ENCODE assay signal across 1 cellular context in genomic region chr20:36050436-36051317, GRCh38.
A peak's percentile ranks its signal among the peaks of the same experiment; 100 is the strongest.
TF ChIP-seq lines count a peak whose summit lies in the region.

No MANE protein-coding gene starts in this region.

TF ChIP-seq in K562, 482 proteins besides CTCF, POLR2A, EP300 and RAD21 (continued from another document and continues in another):
- TF ChIP-seq ATF6 (CRISPR knock-in tag; IDR thresholded peaks at IDR 0.05) (no peak; the same call in 1 of the 2 replicates), FOXA3 (CRISPR knock-in tag; conservative IDR thresholded peaks at IDR 0.05 in 1 of 2, IDR thresholded peaks at IDR 0.05 in 1 of 2) (0 out of 4 replicates have a peak, but pooled peaks of 1 of the 2 experiments have one; percentile 73), SRF (CRISPR knock-in tag; IDR thresholded peaks at IDR 0.05) (no peak), ZBTB17 (CRISPR knock-in tag; IDR thresholded peaks at IDR 0.05) (no peak), SMAD3 (CRISPR knock-in tag; conservative IDR thresholded peaks at IDR 0.05) (no peak; the same call in 1 of the 2 replicates), ARID3A (IDR thresholded peaks at IDR 0.05; ENCODE audit: borderline replicate concordance, low read depth, low read length) (0 out of 2 replicates have a peak, but pooled peaks have one; percentile 44), POLR2H (tag; IDR thresholded peaks at IDR 0.05; ENCODE audit: low read depth) (peak; percentile 92), SNIP1 (IDR thresholded peaks at IDR 0.05; ENCODE audit: low read depth) (no peak), FOXJ3 (CRISPR knock-in tag; IDR thresholded peaks at IDR 0.05) (no peak), MIER1 (IDR thresholded peaks at IDR 0.05; ENCODE audit: low read depth) (no peak), ZFPM2 (CRISPR knock-in tag; IDR thresholded peaks at IDR 0.05) (no peak), NCOA2 (IDR thresholded peaks at IDR 0.05; ENCODE audit: partially characterized antibody in 2 of 2) (no peak), BCOR (IDR thresholded peaks at IDR 0.05) (no peak), HMG20B (CRISPR knock-in tag; IDR thresholded peaks at IDR 0.05) (no peak), ZNF280B (CRISPR knock-in tag; IDR thresholded peaks at IDR 0.05) (no peak), KAT7 (CRISPR knock-in tag; IDR thresholded peaks at IDR 0.05; ENCODE audit: borderline replicate concordance) (0 out of 2 replicates have a peak, but pooled peaks have one; percentile 76), HMGN3 (IDR thresholded peaks at IDR 0.05; ENCODE audit: borderline replicate concordance, extremely low read depth, insufficient read length, low read depth, low read length) (no peak), TEAD2 (tag; IDR thresholded peaks at IDR 0.05) (0 out of 2 replicates have a peak, but pooled peaks have one; percentile 31), TCF7 (IDR thresholded peaks at IDR 0.05; ENCODE audit: borderline replicate concordance) (0 out of 2 replicates have a peak, but pooled peaks have one; percentile 56), MBD2 (IDR thresholded peaks at IDR 0.05; ENCODE audit: borderline replicate concordance, low read depth) (peak; percentile 85), TCFL5 (CRISPR knock-in tag; conservative IDR thresholded peaks at IDR 0.05) (no peak), RNF219 (CRISPR knock-in tag; IDR thresholded peaks at IDR 0.05) (no peak), CBX5 (IDR thresholded peaks at IDR 0.05; ENCODE audit: borderline replicate concordance, low read depth) (no peak), KDM5B (IDR thresholded peaks at IDR 0.05; ENCODE audit: insufficient replicate concordance, low read depth, low read length) (peak; percentile 85), ZNF583 (CRISPR knock-in tag; IDR thresholded peaks at IDR 0.05) (no peak), ZNF699 (CRISPR knock-in tag; IDR thresholded peaks at IDR 0.05; ENCODE audit: insufficient replicate concordance) (no peak), ZNF668 (CRISPR knock-in tag; IDR thresholded peaks at IDR 0.05) (no peak), ARID1B (IDR thresholded peaks at IDR 0.05) (peak; percentile 27; the same call in 1 of the 2 replicates), KLF10 (CRISPR knock-in tag; IDR thresholded peaks at IDR 0.05) (no peak), ZHX1 (conservative IDR thresholded peaks at IDR 0.05; ENCODE audit: low read length) (0 out of 2 replicates have a peak, but pooled peaks have one; percentile 17), CGGBP1 (CRISPR knock-in tag; IDR thresholded peaks at IDR 0.05) (peak; percentile 79; the same call in 1 of the 2 replicates), ZSCAN32 (CRISPR knock-in tag; IDR thresholded peaks at IDR 0.05) (no peak), EP400 (IDR thresholded peaks at IDR 0.05) (peak; percentile 98), SMARCC2 (IDR thresholded peaks at IDR 0.05; ENCODE audit: low read depth) (no peak), SUPT5H (IDR thresholded peaks at IDR 0.05) (peak; percentile 97), TBP (optimal IDR thresholded peaks at IDR 0.05; ENCODE audit: low read depth, low read length) (peak; percentile 94), DPF2 (IDR thresholded peaks at IDR 0.05) (no peak), MLLT1 (IDR thresholded peaks at IDR 0.05) (peak in 1 of 2 experiments; percentile 37; a peak in 1 of 4 replicates), ZNF76 (CRISPR knock-in tag; IDR thresholded peaks at IDR 0.05; ENCODE audit: borderline replicate concordance) (no peak), ZNF354B (CRISPR knock-in tag; IDR thresholded peaks at IDR 0.05) (no peak), C11orf30 (IDR thresholded peaks at IDR 0.05; ENCODE audit: low read depth) (peak; percentile 87), FOXA1 (IDR thresholded peaks at IDR 0.05; ENCODE audit: borderline replicate concordance) (no peak), TSHZ1 (CRISPR knock-in tag; IDR thresholded peaks at IDR 0.05) (no peak), MBD1 (CRISPR knock-in tag; IDR thresholded peaks at IDR 0.05) (no peak), CXXC5 (CRISPR knock-in tag; IDR thresholded peaks at IDR 0.05) (peak; percentile 65; the same call in 1 of the 2 replicates), TFE3 (CRISPR knock-in tag; IDR thresholded peaks at IDR 0.05) (peak; percentile 89)
